ENCODE assay signal across 10 cellular contexts in the genomic region with DNA sequence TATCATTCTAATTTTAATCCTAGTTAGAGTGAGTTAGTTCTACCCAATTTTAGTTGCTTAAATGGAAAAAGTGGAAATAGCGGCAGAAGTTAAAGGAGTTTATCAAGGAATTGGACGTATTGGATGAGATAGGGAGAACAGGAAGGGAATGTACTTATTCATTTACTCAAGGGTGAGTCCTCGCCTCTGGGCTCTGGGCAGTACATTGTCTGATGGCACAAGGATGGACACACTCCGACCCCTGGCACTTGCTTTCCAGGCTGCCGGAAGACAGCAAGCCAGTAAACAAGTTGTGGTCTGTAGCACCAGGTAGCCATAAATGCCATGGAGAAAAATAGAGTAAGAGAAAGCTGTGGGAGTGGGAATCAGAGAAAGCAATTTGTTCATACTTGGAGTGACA.
"Had no signal": no experiment of that assay in that cellular context is flagged by ENCODE, and none has a peak within 500 bp of the region (broad histone marks: within the 10 kb centered on the region; RNA-seq: fewer than 3 reads in every experiment).

No MANE protein-coding gene starts in this region.

- H3K4me3 ChIP-seq: GM23248, HAP-1 had no signal

- H3K27ac Mint-ChIP-seq: HFFc6 had no signal

- H2AFZ ChIP-seq: GM23248 had no signal

- H3K9me3 Mint-ChIP-seq: HFFc6 had no signal

- H3K4me1 Mint-ChIP-seq: IgD-negative memory B cell had no signal

- H3K4me1 ChIP-seq: HAP-1 had no signal

- H3K36me3 Mint-ChIP-seq: IgD-negative memory B cell had no signal

- DNase-seq: GM23248, GOT3, H7, HFFc6, KBM-7 had no signal

- H3K9me3 ChIP-seq: HAP-1 had no signal

- H3K27ac ChIP-seq: GM23248, HL-60 had no signal

- H3K4me3 Mint-ChIP-seq: HFFc6, IgD-negative memory B cell had no signal

- ATAC-seq: HCT116, HepG2 had no signal

- H3K36me3 ChIP-seq: HAP-1 had no signal
